8 cellular contexts compared by ENCODE assay signal in genomic region chr10:116809528-116810500, GRCh38. TPM values are rescaled to one million over a fixed set of nuclear protein-coding genes. Genes with fewer than 3 reads are reported as not detected.
DNase-seq lines count a peak whose midpoint lies in the region; ATAC-seq and TF ChIP-seq lines count a peak whose summit lies in the region.

No MANE protein-coding gene starts in this region.

- intact Hi-C loops in CD14-positive monocyte (cut with micrococcal nuclease) (no loop called here), left lung (cut with DNase I) (no loop called here)

- peaks cover 9 to 33% (median 31%) of the 10 kb centered on the region in 3 donors for H3K27me3 Mint-ChIP-seq in CD14-positive monocyte (ENCODE audit: low read depth in 3 of 3)

- H3K9me3 ChIP-seq in adipocyte (ENCODE audit: control insufficient read depth, low read length): no peaks in the 10 kb centered on the region
- H3K9me3 ChIP-seq in left lung: no peaks in the 10 kb centered on the region

- no peak overlapping the region for H3K27ac ChIP-seq in left lung

- no peak overlapping the region for H3K4me3 ChIP-seq in adipocyte (ENCODE audit: low read length)
- no peak overlapping the region for H3K4me3 ChIP-seq in left lung

- no peak overlapping the region for H3K27ac Mint-ChIP-seq in CD14-positive monocyte

- ATAC-seq in left lung (peak; percentile 86), GM21447 (IDR thresholded peaks at IDR 0.05; ENCODE audit: unreplicated experiment) (no peak), HG02610 (IDR thresholded peaks at IDR 0.05; ENCODE audit: unreplicated experiment) (no peak)

- H3K9ac ChIP-seq in adipocyte (ENCODE audit: low read length): no peak overlapping the region

- TF ChIP-seq CTCF in CD14-positive monocyte (IDR thresholded peaks at IDR 0.05): peak; percentile 56
- peak; percentile 15 to 21 for TF ChIP-seq CTCF in left lung (IDR thresholded peaks at IDR 0.05)

- DNase-seq in CD14-positive monocyte (ENCODE audit: low spot score) (no peak), HT1080 (ENCODE audit: low read depth) (peak; percentile 11), adipocyte (ENCODE audit: low read depth) (peak; percentile 13), left lung (no peak), T-helper 1 cell (no peak), amniotic stem cell (lab: John Stamatoyannopoulos, UW) (no peak)

- H3K4me1 Mint-ChIP-seq in CD14-positive monocyte: no peaks in the 10 kb centered on the region

- H3K4me1 ChIP-seq in adipocyte (ENCODE audit: control insufficient read depth, insufficient read depth, low read length): no peaks in the 10 kb centered on the region
- H3K4me1 ChIP-seq in left lung: no peaks in the 10 kb centered on the region

- H3K36me3 ChIP-seq in adipocyte (ENCODE audit: control insufficient read depth, insufficient read depth, low read length, severe bottlenecking): no peaks in the 10 kb centered on the region
- H3K36me3 ChIP-seq in left lung: no peaks in the 10 kb centered on the region

- H3K27me3 ChIP-seq in adipocyte (replicated peaks; ENCODE audit: control insufficient read depth, insufficient read depth, low read length): peaks cover 52% of the 10 kb centered on the region
- peaks cover 6 to 58% of the 10 kb centered on the region in 2 donors for H3K27me3 ChIP-seq in left lung

- H3K4me3 Mint-ChIP-seq in CD14-positive monocyte: peak overlapping the region in 1 of 2 donors; percentile 48

- no peaks in the 10 kb centered on the region for H3K36me3 Mint-ChIP-seq in CD14-positive monocyte

- peaks cover 0 to 2% (median 0%) of the 10 kb centered on the region in 7 donors for H3K9me3 Mint-ChIP-seq in CD14-positive monocyte

RNA-seq across cellular contexts. Expression of gene ENO4, which starts 39.5 kb away (rescaled TPM):
- polyA plus RNA-seq in CD14-positive monocyte: not detected
- total RNA-seq in HT1080 (2014; rRNA removed; shearing (Covaris generic)): not detected in 2 replicates
- 0.06 TPM in 1 of 2 replicates, not detected in the other for polyA plus RNA-seq in HT1080 (2015; cell fraction: cytosol; rRNA removed)
- polyA plus RNA-seq in HT1080 (2015; cell fraction: nucleus; rRNA removed): not detected in 2 replicates
- total RNA-seq in left lung: 1 to 10 TPM in 1 of 2 donors, under 1 TPM in 1; 0.50 to 1.0 TPM

Comparison
In these comparisons a context has a peak if more than half of its experiments do, and no peak if none do; other contexts are left out.
1. DNase-seq: peak in HT1080 (single experiment) and adipocyte (single experiment); none in CD14-positive monocyte (single experiment), left lung (0 of 2), T-helper 1 cell (0 of 5) and amniotic stem cell (single experiment).